Comparison of ENCODE assay signal across 9 cellular contexts in the genomic region with DNA sequence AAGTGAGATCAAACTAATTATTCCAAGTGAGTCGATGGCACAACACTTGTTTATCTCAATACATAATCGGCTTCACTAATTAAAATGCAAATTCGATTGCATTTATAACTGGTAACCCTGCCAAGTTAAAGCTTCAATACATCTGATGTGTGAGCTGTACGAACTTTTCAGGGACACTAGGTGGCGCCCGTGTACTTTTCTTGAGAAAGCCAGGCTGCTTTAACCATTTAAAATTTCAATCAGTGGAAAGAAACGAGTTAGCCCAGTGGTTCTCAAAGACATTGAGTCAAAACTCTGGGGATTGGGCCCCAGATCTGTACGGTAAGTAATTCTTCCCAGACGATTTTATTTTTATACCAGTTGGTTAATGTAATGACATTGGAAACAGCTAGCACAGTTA.
DNase-seq lines count a peak whose midpoint lies in the region; ATAC-seq, FAIRE-seq and TF ChIP-seq lines count a peak whose summit lies in the region.
"Had no signal": no experiment of that assay in that cellular context is flagged by ENCODE, and none has a peak within 500 bp of the region (broad histone marks: within the 10 kb centered on the region; RNA-seq: fewer than 3 reads in every experiment).

No MANE protein-coding gene starts in this region.

- H3K9me2 ChIP-seq in Loucy (replicated peaks; ENCODE audit: low read depth, low read length) = no peaks in the 10 kb centered on the region

- intact Hi-C loops in pancreas (cut with DNase I) (loop anchor here in 2 of 3 donors (5.0 to 10.0 kb wide), 2 partner anchors 295 to 478 kb away; no protein-coding TSS in a partner anchor), aorta (cut with DNase I) (loop anchor here (2.0 to 10.0 kb wide), 5 partner anchors 268 to 862 kb away; a partner anchor contains a TSS)

- peak; percentile 46 for ATAC-seq in GM19351 (IDR thresholded peaks at IDR 0.05; ENCODE audit: unreplicated experiment)
- peak; percentile 48 for ATAC-seq in activated T-helper 17 cell treated with anti-CD3 and anti-CD28 coated beads, Interleukin-2, amount 50 U/mL, for 72 hours (replicated peaks)
- ATAC-seq in pancreas = peak; percentile 82 to 95 (median 88)
- peak; percentile 70 for ATAC-seq in aorta (ENCODE audit: low FRiP score)

- H3K36me3 Mint-ChIP-seq in activated T-helper 17 cell treated with anti-CD3 and anti-CD28 coated beads, Interleukin-2, amount 50 U/mL, for 72 hours (ENCODE audit: low read depth) = no peaks in the 10 kb centered on the region

- H3K4me3 Mint-ChIP-seq in activated T-helper 17 cell treated with anti-CD3 and anti-CD28 coated beads, Interleukin-2, amount 50 U/mL, for 72 hours = no peak overlapping the region

- H3K27ac ChIP-seq in pancreas = no peak overlapping the region
- no peak overlapping the region for H3K27ac ChIP-seq in aorta (ENCODE audit: low read depth in 1 of 2, low read length in 2 of 2)

- no peak overlapping the region for H3K4me3 ChIP-seq in Loucy (ENCODE audit: low read length, poor library complexity, severe bottlenecking)
- H3K4me3 ChIP-seq in pancreas = no peak overlapping the region
- no peak overlapping the region for H3K4me3 ChIP-seq in aorta (ENCODE audit: low read length in 2 of 2)
- H3K4me3 ChIP-seq: skin epidermis had no signal

- no peak overlapping the region for H3K9ac ChIP-seq in Loucy (ENCODE audit: low read depth, low read length, poor library complexity, severe bottlenecking)

- no peak overlapping the region for H2AFZ ChIP-seq in Loucy (ENCODE audit: low read length)

- DNase-seq in Ammon's horn (ENCODE audit: low spot score) = peak; percentile 70
- DNase-seq in RCC 7860 (ENCODE audit: low spot score) = peak; percentile 20
- peak; percentile 22 for DNase-seq in foreskin melanocyte
- peak in 5 of 6 donors; percentile 43 to 70 (median 58) for DNase-seq in pancreas
- DNase-seq in aorta = peak in 1 of 2 donors; percentile 60

- H3K36me3 ChIP-seq in Loucy (ENCODE audit: insufficient read depth, low read length) (no peaks in the 10 kb centered on the region), pancreas (no peaks in the 10 kb centered on the region), aorta (ENCODE audit: control insufficient read depth in 1 of 2, insufficient read depth in 2 of 2, low read length in 1 of 2) (no peaks in the 10 kb centered on the region)

- H3K27me3 Mint-ChIP-seq in activated T-helper 17 cell treated with anti-CD3 and anti-CD28 coated beads, Interleukin-2, amount 50 U/mL, for 72 hours = peaks cover 6% of the 10 kb centered on the region

- no peaks in the 10 kb centered on the region for H3K79me2 ChIP-seq in Loucy (ENCODE audit: insufficient read depth, low read length)

- no peaks in the 10 kb centered on the region for H3K9me3 Mint-ChIP-seq in activated T-helper 17 cell treated with anti-CD3 and anti-CD28 coated beads, Interleukin-2, amount 50 U/mL, for 72 hours

- TF ChIP-seq CTCF in Loucy (conservative IDR thresholded peaks at IDR 0.05; ENCODE audit: low read length) = peak; percentile 96
- peak; percentile 60 to 84 (median 74) for TF ChIP-seq CTCF in pancreas (IDR thresholded peaks at IDR 0.05)

- H3K4me1 ChIP-seq in Loucy (ENCODE audit: insufficient read depth, low read length, poor library complexity, severe bottlenecking) (peaks cover 10% of the 10 kb centered on the region), pancreas (no peaks in the 10 kb centered on the region), aorta (ENCODE audit: control insufficient read depth in 1 of 2, insufficient read depth in 2 of 2, low read length in 2 of 2) (no peaks in the 10 kb centered on the region)

- H3K4me2 ChIP-seq in Loucy (ENCODE audit: low read depth, low read length, poor library complexity, severe bottlenecking) = no peak overlapping the region

- no peak overlapping the region for H3K27ac Mint-ChIP-seq in activated T-helper 17 cell treated with anti-CD3 and anti-CD28 coated beads, Interleukin-2, amount 50 U/mL, for 72 hours

- WGBS in pancreas, 2 donors = 2 to 3% methylated on average over 9 of the region's 9 CpGs
- 0 to 1% methylated on average over 9 of the region's 9 CpGs for WGBS in aorta, 2 donors

- FAIRE-seq in RCC 7860 (lab: Jason Lieb, UNC) (peak; percentile 55), pancreas (lab: Jason Lieb, UNC) (peak; percentile 61)

- no peaks in the 10 kb centered on the region for H3K27me3 ChIP-seq in Loucy (ENCODE audit: insufficient read depth, low read length, poor library complexity, severe bottlenecking)
- no peaks in the 10 kb centered on the region for H3K27me3 ChIP-seq in pancreas
- H3K27me3 ChIP-seq in aorta (ENCODE audit: control insufficient read depth in 1 of 2, insufficient read depth in 2 of 2, low read length in 1 of 2) = no peaks in the 10 kb centered on the region

- H3K4me1 Mint-ChIP-seq in activated T-helper 17 cell treated with anti-CD3 and anti-CD28 coated beads, Interleukin-2, amount 50 U/mL, for 72 hours = no peaks in the 10 kb centered on the region

- H3K9me3 ChIP-seq in Loucy (ENCODE audit: insufficient read depth, low read depth, low read length) = no peaks in the 10 kb centered on the region
- H3K9me3 ChIP-seq in pancreas = no peaks in the 10 kb centered on the region
- no peaks in the 10 kb centered on the region for H3K9me3 ChIP-seq in aorta (ENCODE audit: control insufficient read depth, low read length)

- no peaks in the 10 kb centered on the region for H3F3A ChIP-seq in Loucy (ENCODE audit: low read depth)

- H4K20me1 ChIP-seq in Loucy (ENCODE audit: insufficient read depth, low read length, poor library complexity, severe bottlenecking) = no peaks in the 10 kb centered on the region
